1 cellular context compared by ENCODE assay signal in genomic region chr17:81097134-81097942, GRCh38.
TF ChIP-seq lines count a peak whose summit lies in the region.

No MANE protein-coding gene starts in this region.

TF ChIP-seq in HepG2, 621 proteins besides CTCF, POLR2A, EP300 and RAD21 (continued from another document and continues in another):
- TF ChIP-seq NR2F2 (IDR thresholded peaks at IDR 0.05; ENCODE audit: borderline replicate concordance, low read depth): no peak
- no peak for TF ChIP-seq ZNF34 (CRISPR knock-in tag; IDR thresholded peaks at IDR 0.05; ENCODE audit: borderline replicate concordance)
- no peak; the same call in 1 of the 2 replicates for TF ChIP-seq NR0B2 (CRISPR knock-in tag; IDR thresholded peaks at IDR 0.05)
- TF ChIP-seq HMGA1 (CRISPR knock-in tag; conservative IDR thresholded peaks at IDR 0.05): no peak
- TF ChIP-seq E2F1 (CRISPR knock-in tag; IDR thresholded peaks at IDR 0.05): no peak
- TF ChIP-seq ZNF280D (CRISPR knock-in tag; IDR thresholded peaks at IDR 0.05): 0 out of 2 replicates have a peak, but pooled peaks have one; percentile 67
- TF ChIP-seq GZF1 (CRISPR knock-in tag; IDR thresholded peaks at IDR 0.05): peak; percentile 63; the same call in 1 of the 2 replicates
- TF ChIP-seq ZFP41 (CRISPR knock-in tag; IDR thresholded peaks at IDR 0.05; ENCODE audit: borderline replicate concordance): no peak
- TF ChIP-seq JUN (CRISPR knock-in tag; IDR thresholded peaks at IDR 0.05): 0 out of 2 replicates have a peak, but pooled peaks have one; percentile 22
- TF ChIP-seq ZNF292 (CRISPR knock-in tag; IDR thresholded peaks at IDR 0.05; ENCODE audit: borderline replicate concordance, low read depth): 0 out of 2 replicates have a peak, but pooled peaks have one; percentile 33
- 0 out of 2 replicates have a peak, but pooled peaks have one; percentile 26 for TF ChIP-seq RBFOX2 (IDR thresholded peaks at IDR 0.05; ENCODE audit: low read depth, low read length)
- TF ChIP-seq ZNF572 (CRISPR knock-in tag; IDR thresholded peaks at IDR 0.05): no peak
- TF ChIP-seq REST (IDR thresholded peaks at IDR 0.05; ENCODE audit: borderline replicate concordance in 1 of 2, low read depth in 1 of 2, low read length in 2 of 2): no peak; a peak in 1 of 4 replicates
- no peak for TF ChIP-seq AKNA (CRISPR knock-in tag; IDR thresholded peaks at IDR 0.05; ENCODE audit: borderline replicate concordance)
- TF ChIP-seq PLRG1 (conservative IDR thresholded peaks at IDR 0.05): no peak
- TF ChIP-seq MLXIP (CRISPR knock-in tag; IDR thresholded peaks at IDR 0.05; ENCODE audit: borderline replicate concordance): no peak
- 0 out of 2 replicates have a peak, but pooled peaks have one; percentile 56 for TF ChIP-seq ZNF619 (CRISPR knock-in tag; IDR thresholded peaks at IDR 0.05)
- peak; percentile 63 for TF ChIP-seq MAX (IDR thresholded peaks at IDR 0.05)
- no peak for TF ChIP-seq ZNF616 (CRISPR knock-in tag; IDR thresholded peaks at IDR 0.05; ENCODE audit: low read depth)
- peak; percentile 82; the same call in 1 of the 2 replicates for TF ChIP-seq ZNF251 (CRISPR knock-in tag; IDR thresholded peaks at IDR 0.05)
- no peak for TF ChIP-seq BHLHE40 (IDR thresholded peaks at IDR 0.05; ENCODE audit: low read length)
- no peak for TF ChIP-seq DDIT3 (CRISPR knock-in tag; IDR thresholded peaks at IDR 0.05)
- no peak for TF ChIP-seq ZBTB14 (CRISPR knock-in tag; IDR thresholded peaks at IDR 0.05)
- no peak for TF ChIP-seq MTF1 (CRISPR knock-in tag; IDR thresholded peaks at IDR 0.05)
- no peak for TF ChIP-seq ZNF614 (CRISPR knock-in tag; IDR thresholded peaks at IDR 0.05; ENCODE audit: borderline replicate concordance)
- no peak for TF ChIP-seq DR1 (CRISPR knock-in tag; IDR thresholded peaks at IDR 0.05)
- no peak for TF ChIP-seq XBP1 (CRISPR knock-in tag; IDR thresholded peaks at IDR 0.05)
- TF ChIP-seq NFKB2 (CRISPR knock-in tag; IDR thresholded peaks at IDR 0.05; ENCODE audit: borderline replicate concordance): 0 out of 2 replicates have a peak, but pooled peaks have one; percentile 2
- no peak for TF ChIP-seq ATF6 (CRISPR knock-in tag; conservative IDR thresholded peaks at IDR 0.05)
- TF ChIP-seq ZNF335 (CRISPR knock-in tag; IDR thresholded peaks at IDR 0.05): no peak
- 0 out of 2 replicates have a peak, but pooled peaks have one; percentile 28 for TF ChIP-seq HDAC2 (CRISPR knock-in tag; IDR thresholded peaks at IDR 0.05)
- TF ChIP-seq NCOA2 (CRISPR knock-in tag; IDR thresholded peaks at IDR 0.05): no peak
- TF ChIP-seq TOPORS (CRISPR knock-in tag; IDR thresholded peaks at IDR 0.05): no peak
- no peak for TF ChIP-seq ATF4 (CRISPR knock-in tag; IDR thresholded peaks at IDR 0.05)
- no peak for TF ChIP-seq ZNF703 (CRISPR knock-in tag; IDR thresholded peaks at IDR 0.05; ENCODE audit: borderline replicate concordance)
- TF ChIP-seq BRCA1 (CRISPR knock-in tag; IDR thresholded peaks at IDR 0.05): no peak
